ENCODE assay signal across 34 cellular contexts in genomic region chr15:94644433-94644832, GRCh38.
"Had no signal": no experiment of that assay in that cellular context is flagged by ENCODE, and none has a peak within 500 bp of the region (broad histone marks: within the 10 kb centered on the region; RNA-seq: fewer than 3 reads in every experiment).

No MANE protein-coding gene starts in this region.

- H3K36me3 ChIP-seq: MG63 had no signal

- H3K4me3 ChIP-seq: MG63 had no signal

- H3K9me3 ChIP-seq: MG63 had no signal

- DNase-seq: Karpas-422, Kasumi-1, MG63, MM.1S, MV-4-11, NCI-H1048, NCI-H1092, NCI-H1092 treated with DMSO at 0.1 percent for 48 hours, NCI-H1105, NCI-H1105 treated with DMSO at 0.1 percent for 48 hours, NCI-H1417 treated with DMSO at 0.1 percent for 48 hours, NCI-H1436, NCI-H1436 treated with DMSO at 0.1 percent for 48 hours, NCI-H146, NCI-H1694, NCI-H1694 treated with DMSO at 0.1 percent for 48 hours, NCI-H187, NCI-H187 treated with DMSO at 0.1 percent for 48 hours, NCI-H1930, NCI-H2029, NCI-H2029 treated with DMSO at 0.1 percent for 48 hours, NCI-H2081, NCI-H2081 treated with DMSO at 0.1 percent for 48 hours, NCI-H2107, NCI-H2171, NCI-H2171 treated with DMSO at 0.1 percent for 48 hours, NCI-H2227 treated with DMSO at 0.1 percent for 48 hours, NCI-H226, NCI-H345, NCI-H446, NCI-H446 treated with DMSO at 0.1 percent for 48 hours, NCI-H510A, NCI-H510A treated with DMSO at 0.1 percent for 48 hours, NCI-H524 had no signal

- H3K27me3 ChIP-seq: MG63 had no signal
